ENCODE assay signal across 20 cellular contexts in genomic region chr2:24870440-24870839, GRCh38.
"Had no signal": no experiment of that assay in that cellular context is flagged by ENCODE, and none has a peak within 500 bp of the region (broad histone marks: within the 10 kb centered on the region; RNA-seq: fewer than 3 reads in every experiment).

No MANE protein-coding gene starts in this region.

- H3K4me1 ChIP-seq: pancreas had no signal

- H3K4me3 ChIP-seq: esophagus muscularis mucosa, gastroesophageal sphincter, pancreas, thyroid gland had no signal

- H3K27ac Mint-ChIP-seq: effector memory CD8-positive, alpha-beta T cell; immature natural killer cell; mesothelial cell of epicardium; natural killer cell; progenitor cell of endocrine pancreas had no signal

- H3K36me3 Mint-ChIP-seq: immature natural killer cell, natural killer cell had no signal

- H3K4me1 Mint-ChIP-seq: immature natural killer cell, natural killer cell had no signal

- H3K4me3 Mint-ChIP-seq: effector memory CD8-positive, alpha-beta T cell; immature natural killer cell; mesothelial cell of epicardium; natural killer cell; neural crest cell; type B pancreatic cell had no signal

- H3K27me3 ChIP-seq: esophagus muscularis mucosa, gastroesophageal sphincter, pancreas, thyroid gland had no signal

- DNase-seq: effector memory CD8-positive, alpha-beta T cell; foreskin fibroblast; glutamatergic neuron; immature natural killer cell; left ventricle myocardium superior; natural killer cell; occipital lobe; pancreas; right cardiac atrium; small intestine; stimulated activated CD4-positive, alpha-beta T cell treated with anti-CD3 and anti-CD28 coated beads, Interleukin-12 subunit alpha, Interleukin-12 subunit beta, amount 100 ng/mL, for 4 hours; stimulated activated naive CD4-positive, alpha-beta T cell; thyroid gland had no signal

- H3K9me3 ChIP-seq: esophagus muscularis mucosa, gastroesophageal sphincter, pancreas, thyroid gland had no signal

- H3K27ac ChIP-seq: epithelial cell of prostate, pancreas, thyroid gland had no signal

- H3K9me3 Mint-ChIP-seq: effector memory CD8-positive, alpha-beta T cell; immature natural killer cell; natural killer cell; neural crest cell; type B pancreatic cell had no signal

- H3K36me3 ChIP-seq: gastroesophageal sphincter, pancreas, thyroid gland had no signal

- H3K27me3 Mint-ChIP-seq: effector memory CD8-positive, alpha-beta T cell; progenitor cell of endocrine pancreas; type B pancreatic cell had no signal

- ATAC-seq: effector memory CD8-positive, alpha-beta T cell; gastroesophageal sphincter; left ventricle myocardium superior; natural killer cell; pancreas; right cardiac atrium had no signal
